ENCODE assay signal across 11 cellular contexts in genomic region chr20:63177134-63177784, GRCh38. TPM values are rescaled to one million over a fixed set of nuclear protein-coding genes. Genes with fewer than 3 reads are reported as not detected.
DNase-seq lines count a peak whose midpoint lies in the region; ATAC-seq lines count a peak whose summit lies in the region.
"Had no signal": no experiment of that assay in that cellular context is flagged by ENCODE, and none has a peak within 500 bp of the region (broad histone marks: within the 10 kb centered on the region; RNA-seq: fewer than 3 reads in every experiment).

No MANE protein-coding gene starts in this region.

- ATAC-seq in sciatic nerve (no peak), HG03521 (IDR thresholded peaks at IDR 0.05; ENCODE audit: unreplicated experiment) (no peak)
- ATAC-seq: HCT116, left ventricle myocardium superior had no signal

- intact Hi-C loops in sciatic nerve (cut with DNase I), result no loop called here

- peak; percentile 56 for DNase-seq in activated CD4-positive, alpha-beta T cell treated with anti-CD3 and anti-CD28 coated beads for 48 hours
- DNase-seq in activated CD4-positive, alpha-beta T cell treated with anti-CD3 and anti-CD28 coated beads for 4 hours, result no peak
- peak; percentile 47 to 57 for DNase-seq in activated T-cell treated with anti-CD3 and anti-CD28 coated beads, Interleukin-2, amount 50 U/mL, for 48 hours
- no peak for DNase-seq in iPS DF 6.9 (ENCODE audit: low read depth, low spot score)
- DNase-seq in stimulated activated CD8-positive, alpha-beta memory T cell treated with anti-CD3 and anti-CD28 coated beads, Interleukin-4, amount 100 ng/mL, for 48 hours, result peak; percentile 57
- DNase-seq in GM19238 (ENCODE audit: insufficient read length, low spot score), result no peak
- no peak for DNase-seq in sciatic nerve (ENCODE audit: low spot score)
- DNase-seq: IMR-90, left ventricle myocardium superior had no signal

- H3K36me3 ChIP-seq in iPS DF 6.9 (ENCODE audit: control insufficient read depth, insufficient read depth, low read length), result peaks cover 4% of the 10 kb centered on the region; the same call in 1 of the 2 replicates

- WGBS in iPS DF 6.9 (ENCODE audit: insufficient coverage, insufficient read length), result no CpG with 5 or more reads among the region's 96 CpGs

- peaks cover 38% of the 10 kb centered on the region for H3K27me3 ChIP-seq in iPS DF 6.9 (ENCODE audit: control insufficient read depth, insufficient read depth, low read length)

- H3K4me1 ChIP-seq in iPS DF 6.9 (ENCODE audit: control insufficient read depth, insufficient read depth, low read length), result peaks cover 24% of the 10 kb centered on the region

- H3K9me3 ChIP-seq in iPS DF 6.9 (ENCODE audit: control insufficient read depth, insufficient read depth, low read length), result no peaks in the 10 kb centered on the region

- no peak overlapping the region for H3K27ac ChIP-seq in iPS DF 6.9 (ENCODE audit: low read length)

- H3K4me3 ChIP-seq in iPS DF 6.9 (ENCODE audit: low read length), result peak overlapping the region; percentile 34; the same call in 1 of the 2 replicates

RNA-seq across cellular contexts. Expression of gene YTHDF1, which starts 38.7 kb away (rescaled TPM):
- total RNA-seq in sciatic nerve, result 32.1 TPM

RNA-seq across cellular contexts. Expression of gene BIRC7, which starts 58.4 kb away (rescaled TPM):
- 26.0 TPM for total RNA-seq in sciatic nerve
- total RNA-seq: IMR-90, left ventricle myocardium superior had no signal

Comparison
In these comparisons a context has a peak if more than half of its experiments do, and no peak if none do; other contexts are left out.
1. DNase-seq: peak in activated CD4-positive, alpha-beta T cell treated with anti-CD3 and anti-CD28 coated beads for 48 hours (single experiment), activated T-cell treated with anti-CD3 and anti-CD28 coated beads, Interleukin-2, amount 50 U/mL, for 48 hours (2 of 2) and stimulated activated CD8-positive, alpha-beta memory T cell treated with anti-CD3 and anti-CD28 coated beads, Interleukin-4, amount 100 ng/mL, for 48 hours (single experiment); none in activated CD4-positive, alpha-beta T cell treated with anti-CD3 and anti-CD28 coated beads for 4 hours (0 of 2), iPS DF 6.9 (single experiment), GM19238 (single experiment) and sciatic nerve (single experiment).